ENCODE assay signal across 10 cellular contexts in genomic region chr22:39237276-39238123, GRCh38. TPM values are rescaled to one million over a fixed set of nuclear protein-coding genes. Genes with fewer than 3 reads are reported as not detected.
DNase-seq lines count a peak whose midpoint lies in the region; ATAC-seq, FAIRE-seq and TF ChIP-seq lines count a peak whose summit lies in the region.
"Had no signal": no experiment of that assay in that cellular context is flagged by ENCODE, and none has a peak within 500 bp of the region (broad histone marks: within the 10 kb centered on the region; RNA-seq: fewer than 3 reads in every experiment).

No MANE protein-coding gene starts in this region.

- TF ChIP-seq POLR2A in esophagus muscularis mucosa (IDR thresholded peaks at IDR 0.05; ENCODE audit: low read depth): no peak

- ATAC-seq in activated CD4-positive, alpha-beta T cell treated with anti-CD3 and anti-CD28 coated beads for 36 hours: no peak
- ATAC-seq in GM18498 (IDR thresholded peaks at IDR 0.05; ENCODE audit: unreplicated experiment) (no peak), HG03108 (IDR thresholded peaks at IDR 0.05; ENCODE audit: unreplicated experiment) (no peak)

- H3K27me3 Mint-ChIP-seq in activated CD4-positive, alpha-beta T cell treated with anti-CD3 and anti-CD28 coated beads for 36 hours: peaks cover 25% of the 10 kb centered on the region

- H3K4me3 Mint-ChIP-seq in activated CD4-positive, alpha-beta T cell treated with anti-CD3 and anti-CD28 coated beads for 36 hours: no peak overlapping the region

- intact Hi-C loops in activated CD4-positive, alpha-beta T cell treated with anti-CD3 and anti-CD28 coated beads for 36 hours (cut with DNase I, micrococcal nuclease): no loop called here
- intact Hi-C loops in esophagus muscularis mucosa (cut with DNase I): no loop called here

- POLR2A ChIA-PET in activated CD4-positive, alpha-beta T cell treated with anti-CD3 and anti-CD28 coated beads for 36 hours (lab: Charles Lee): interaction anchor here (0.5 to 0.6 kb wide), 2 partner anchors 83 to 275 kb away, joined by 3 to 6 read pairs; no protein-coding TSS in a partner anchor

- H3K27ac ChIP-seq in esophagus muscularis mucosa (replicated peaks in 1 of 4): peak overlapping the region; percentile 60 to 80 (median 70)

- 63% methylated on average over 23 of the region's 24 CpGs for WGBS in esophagus muscularis mucosa

- no peak for TF ChIP-seq CTCF in esophagus muscularis mucosa (IDR thresholded peaks at IDR 0.05)

- H3K4me1 Mint-ChIP-seq in activated CD4-positive, alpha-beta T cell treated with anti-CD3 and anti-CD28 coated beads for 36 hours: peaks cover 73% of the 10 kb centered on the region

- H3K9me3 Mint-ChIP-seq in activated CD4-positive, alpha-beta T cell treated with anti-CD3 and anti-CD28 coated beads for 36 hours (ENCODE audit: low read depth): no peaks in the 10 kb centered on the region

- H3K27me3 ChIP-seq in esophagus muscularis mucosa: peaks cover 0 to 52% (median under 1%) of the 10 kb centered on the region in 4 donors

- CTCF ChIA-PET in activated CD4-positive, alpha-beta T cell treated with anti-CD3 and anti-CD28 coated beads for 36 hours (lab: Charles Lee): interaction anchor here (0.7 to 1.8 kb wide), 2 partner anchors 66 to 74 kb away, joined by 6 to 8 read pairs; no protein-coding TSS in a partner anchor

- no peak for TF ChIP-seq EP300 in esophagus muscularis mucosa (IDR thresholded peaks at IDR 0.05)

- no peaks in the 10 kb centered on the region for H3K9me3 ChIP-seq in esophagus muscularis mucosa
- H3K9me3 ChIP-seq: SK-N-SH had no signal

- no peak overlapping the region for H3K27ac Mint-ChIP-seq in activated CD4-positive, alpha-beta T cell treated with anti-CD3 and anti-CD28 coated beads for 36 hours

- peaks cover 0 to 23% (median 7%) of the 10 kb centered on the region in 4 donors for H3K36me3 ChIP-seq in esophagus muscularis mucosa

- peak overlapping the region in 2 of 4 donors; percentile 4 to 11 for H3K4me3 ChIP-seq in esophagus muscularis mucosa

- peak; percentile 47 for DNase-seq in activated CD4-positive, alpha-beta T cell treated with anti-CD3 and anti-CD28 coated beads for 36 hours
- no peak for DNase-seq in activated CD4-positive, alpha-beta T cell treated with anti-CD3 and anti-CD28 coated beads, Interleukin-2, amount 50 U/mL, for 48 hours
- DNase-seq in GM19239 (ENCODE audit: insufficient read length, low spot score) (no peak), esophagus muscularis mucosa (ENCODE audit: extremely low spot score) (no peak), NOMO-1 treated with dmso at 0.1 percent for 144 hours (lab: John Stamatoyannopoulos, UW; ENCODE audit: unreplicated experiment) (no peak)
- peak; percentile 24 for DNase-seq in stimulated activated CD4-positive, alpha-beta T cell treated with anti-CD3 and anti-CD28 coated beads, Interleukin-4, amount 100 ng/mL, for 24 hours
- DNase-seq: NCI-H1105, SK-N-SH had no signal

- H3K36me3 Mint-ChIP-seq in activated CD4-positive, alpha-beta T cell treated with anti-CD3 and anti-CD28 coated beads for 36 hours (ENCODE audit: low read depth): no peaks in the 10 kb centered on the region

- peaks cover 87 to 99% (median 96%) of the 10 kb centered on the region in 4 donors for H3K4me1 ChIP-seq in esophagus muscularis mucosa

- peak; percentile 91 for FAIRE-seq in GM19239 (lab: Jason Lieb, UNC)

RNA-seq across cellular contexts. Expression of gene PDGFB, which starts 7.3 kb away (rescaled TPM):
- total RNA-seq in activated CD4-positive, alpha-beta T cell treated with anti-CD3 and anti-CD28 coated beads for 36 hours: 1 to 10 TPM; 2.5 to 3.4 TPM
- 10 to 100 TPM; 12.3 to 25.4 (median 18.8) TPM for total RNA-seq in esophagus muscularis mucosa

Comparison
In these comparisons a context has a peak if more than half of its experiments do, and no peak if none do; other contexts are left out.
1. DNase-seq: peak in activated CD4-positive, alpha-beta T cell treated with anti-CD3 and anti-CD28 coated beads for 36 hours (single experiment) and stimulated activated CD4-positive, alpha-beta T cell treated with anti-CD3 and anti-CD28 coated beads, Interleukin-4, amount 100 ng/mL, for 24 hours (single experiment); none in activated CD4-positive, alpha-beta T cell treated with anti-CD3 and anti-CD28 coated beads, Interleukin-2, amount 50 U/mL, for 48 hours (0 of 2), GM19239 (single experiment), esophagus muscularis mucosa (single experiment) and NOMO-1 treated with dmso at 0.1 percent for 144 hours (single experiment).